Comparison of ENCODE assay signal across 1 cellular context in the genomic region with DNA sequence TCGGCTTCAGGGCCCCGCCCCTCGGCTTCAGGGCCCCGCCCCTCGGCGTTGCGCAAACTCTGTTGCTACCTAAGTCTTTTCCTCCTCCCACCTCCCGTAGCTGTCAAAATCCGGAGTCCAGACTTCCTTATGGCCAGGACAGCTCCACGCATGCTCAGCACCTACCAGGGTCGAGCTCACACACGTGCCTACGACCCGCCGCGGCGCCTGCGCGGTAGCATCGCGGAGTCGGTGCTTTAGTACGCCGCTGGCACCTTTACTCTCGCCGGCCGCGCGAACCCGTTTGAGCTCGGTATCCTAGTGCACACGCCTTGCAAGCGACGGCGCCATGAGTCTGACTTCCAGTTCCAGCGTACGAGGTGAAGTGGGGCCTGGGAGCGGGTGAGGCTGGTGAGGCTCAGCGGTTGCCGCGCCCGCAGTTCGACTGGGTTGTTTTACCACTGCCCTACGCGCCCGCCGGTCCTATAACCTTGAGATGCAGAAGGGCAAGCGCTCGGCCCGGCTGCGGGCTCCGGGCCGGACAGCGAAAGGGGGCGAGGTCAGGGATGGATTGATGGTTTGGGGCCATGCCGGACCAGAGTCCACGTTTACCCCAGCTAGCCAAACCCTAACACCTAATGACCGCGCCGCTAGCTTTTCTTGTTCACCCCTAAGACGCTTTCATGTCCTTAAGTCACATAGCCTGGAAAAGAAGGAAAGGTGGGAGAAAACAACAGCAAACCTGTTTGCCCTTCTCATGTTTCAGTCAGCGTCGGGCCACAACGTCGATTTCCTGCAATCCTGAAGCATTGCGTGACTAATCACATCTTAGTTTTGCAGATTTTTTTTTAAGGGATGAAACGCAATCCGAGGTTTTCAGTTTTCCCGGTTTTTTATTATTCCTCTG.
TF ChIP-seq lines count a peak whose summit lies in the region.

A gene (plus strand): TSS at position 217 of the 886 bp plus-strand sequence. CDS start 112 bp downstream, at position 329.

TF ChIP-seq in HepG2, 621 proteins besides CTCF, POLR2A, EP300 and RAD21 (continued from another document and continues in another):
- TF ChIP-seq, protein P1, sequence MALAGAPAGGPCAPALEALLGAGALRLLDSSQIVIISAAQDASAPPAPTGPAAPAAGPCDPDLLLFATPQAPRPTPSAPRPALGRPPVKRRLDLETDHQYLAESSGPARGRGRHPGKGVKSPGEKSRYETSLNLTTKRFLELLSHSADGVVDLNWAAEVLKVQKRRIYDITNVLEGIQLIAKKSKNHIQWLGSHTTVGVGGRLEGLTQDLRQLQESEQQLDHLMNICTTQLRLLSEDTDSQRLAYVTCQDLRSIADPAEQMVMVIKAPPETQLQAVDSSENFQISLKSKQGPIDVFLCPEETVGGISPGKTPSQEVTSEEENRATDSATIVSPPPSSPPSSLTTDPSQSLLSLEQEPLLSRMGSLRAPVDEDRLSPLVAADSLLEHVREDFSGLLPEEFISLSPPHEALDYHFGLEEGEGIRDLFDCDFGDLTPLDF (CRISPR knock-in tag; IDR thresholded peaks at IDR 0.05), result peak; percentile 69; the same call in 1 of the 2 replicates
- TF ChIP-seq, protein P2, sequence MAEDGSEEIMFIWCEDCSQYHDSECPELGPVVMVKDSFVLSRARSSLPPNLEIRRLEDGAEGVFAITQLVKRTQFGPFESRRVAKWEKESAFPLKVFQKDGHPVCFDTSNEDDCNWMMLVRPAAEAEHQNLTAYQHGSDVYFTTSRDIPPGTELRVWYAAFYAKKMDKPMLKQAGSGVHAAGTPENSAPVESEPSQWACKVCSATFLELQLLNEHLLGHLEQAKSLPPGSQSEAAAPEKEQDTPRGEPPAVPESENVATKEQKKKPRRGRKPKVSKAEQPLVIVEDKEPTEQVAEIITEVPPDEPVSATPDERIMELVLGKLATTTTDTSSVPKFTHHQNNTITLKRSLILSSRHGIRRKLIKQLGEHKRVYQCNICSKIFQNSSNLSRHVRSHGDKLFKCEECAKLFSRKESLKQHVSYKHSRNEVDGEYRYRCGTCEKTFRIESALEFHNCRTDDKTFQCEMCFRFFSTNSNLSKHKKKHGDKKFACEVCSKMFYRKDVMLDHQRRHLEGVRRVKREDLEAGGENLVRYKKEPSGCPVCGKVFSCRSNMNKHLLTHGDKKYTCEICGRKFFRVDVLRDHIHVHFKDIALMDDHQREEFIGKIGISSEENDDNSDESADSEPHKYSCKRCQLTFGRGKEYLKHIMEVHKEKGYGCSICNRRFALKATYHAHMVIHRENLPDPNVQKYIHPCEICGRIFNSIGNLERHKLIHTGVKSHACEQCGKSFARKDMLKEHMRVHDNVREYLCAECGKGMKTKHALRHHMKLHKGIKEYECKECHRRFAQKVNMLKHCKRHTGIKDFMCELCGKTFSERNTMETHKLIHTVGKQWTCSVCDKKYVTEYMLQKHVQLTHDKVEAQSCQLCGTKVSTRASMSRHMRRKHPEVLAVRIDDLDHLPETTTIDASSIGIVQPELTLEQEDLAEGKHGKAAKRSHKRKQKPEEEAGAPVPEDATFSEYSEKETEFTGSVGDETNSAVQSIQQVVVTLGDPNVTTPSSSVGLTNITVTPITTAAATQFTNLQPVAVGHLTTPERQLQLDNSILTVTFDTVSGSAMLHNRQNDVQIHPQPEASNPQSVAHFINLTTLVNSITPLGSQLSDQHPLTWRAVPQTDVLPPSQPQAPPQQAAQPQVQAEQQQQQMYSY (CRISPR knock-in tag; IDR thresholded peaks at IDR 0.05), result peak; percentile 99
- TF ChIP-seq ZNF207 (IDR thresholded peaks at IDR 0.05; ENCODE audit: borderline replicate concordance) (no peak), JARID2 (CRISPR knock-in tag; IDR thresholded peaks at IDR 0.05; ENCODE audit: insufficient replicate concordance) (no peak), ZBTB20 (CRISPR knock-in tag; IDR thresholded peaks at IDR 0.05; ENCODE audit: borderline replicate concordance, low read depth) (peak; percentile 34; the same call in 1 of the 2 replicates), ZNF564 (CRISPR knock-in tag; IDR thresholded peaks at IDR 0.05) (peak; percentile 73; the same call in 1 of the 2 replicates), ZNF160 (CRISPR knock-in tag; IDR thresholded peaks at IDR 0.05) (peak; percentile 92), ZNF543 (CRISPR knock-in tag; IDR thresholded peaks at IDR 0.05) (0 out of 2 replicates have a peak, but pooled peaks have one; percentile 38), JUND (CRISPR knock-in tag; IDR thresholded peaks at IDR 0.05) (peak; percentile 68; the same call in 1 of the 2 replicates), ATRX (CRISPR knock-in tag; IDR thresholded peaks at IDR 0.05; ENCODE audit: borderline replicate concordance) (no peak), ZNF17 (CRISPR knock-in tag; IDR thresholded peaks at IDR 0.05) (no peak), IRF2 (CRISPR knock-in tag; IDR thresholded peaks at IDR 0.05) (peak; percentile 85; the same call in 1 of the 2 replicates), PHF5A (CRISPR knock-in tag; IDR thresholded peaks at IDR 0.05; ENCODE audit: low read depth, unreplicated experiment) (no peak), NFE2L2 (IDR thresholded peaks at IDR 0.05; ENCODE audit: low read length) (no peak), DNMT1 (CRISPR knock-in tag; IDR thresholded peaks at IDR 0.05) (no peak), ARNTL (CRISPR knock-in tag; IDR thresholded peaks at IDR 0.05) (peak; percentile 84), THAP11 (CRISPR knock-in tag; IDR thresholded peaks at IDR 0.05) (peak; percentile 82), RFX5 (IDR thresholded peaks at IDR 0.05; ENCODE audit: low read depth, low read length) (no peak), FOXJ3 (CRISPR knock-in tag; IDR thresholded peaks at IDR 0.05; ENCODE audit: borderline replicate concordance) (peak; percentile 72; the same call in 1 of the 2 replicates), ZNF615 (CRISPR knock-in tag; IDR thresholded peaks at IDR 0.05; ENCODE audit: borderline replicate concordance) (no peak), SALL1 (CRISPR knock-in tag; IDR thresholded peaks at IDR 0.05) (peak; percentile 99), HNRNPK (IDR thresholded peaks at IDR 0.05; ENCODE audit: low read depth, low read length, poor library complexity, severe bottlenecking) (no peak), RELA (CRISPR knock-in tag; IDR thresholded peaks at IDR 0.05) (0 out of 2 replicates have a peak, but pooled peaks have one; percentile 56), GTF3A (CRISPR knock-in tag; conservative IDR thresholded peaks at IDR 0.05) (no peak), AGO1 (IDR thresholded peaks at IDR 0.05; ENCODE audit: low read depth, low read length, poor library complexity, severe bottlenecking) (no peak), ATAD3A (CRISPR knock-in tag; IDR thresholded peaks at IDR 0.05) (no peak), AGO2 (optimal IDR thresholded peaks at IDR 0.05; ENCODE audit: low read depth, low read length) (peak; percentile 80)
- TF ChIP-seq, protein P3, sequence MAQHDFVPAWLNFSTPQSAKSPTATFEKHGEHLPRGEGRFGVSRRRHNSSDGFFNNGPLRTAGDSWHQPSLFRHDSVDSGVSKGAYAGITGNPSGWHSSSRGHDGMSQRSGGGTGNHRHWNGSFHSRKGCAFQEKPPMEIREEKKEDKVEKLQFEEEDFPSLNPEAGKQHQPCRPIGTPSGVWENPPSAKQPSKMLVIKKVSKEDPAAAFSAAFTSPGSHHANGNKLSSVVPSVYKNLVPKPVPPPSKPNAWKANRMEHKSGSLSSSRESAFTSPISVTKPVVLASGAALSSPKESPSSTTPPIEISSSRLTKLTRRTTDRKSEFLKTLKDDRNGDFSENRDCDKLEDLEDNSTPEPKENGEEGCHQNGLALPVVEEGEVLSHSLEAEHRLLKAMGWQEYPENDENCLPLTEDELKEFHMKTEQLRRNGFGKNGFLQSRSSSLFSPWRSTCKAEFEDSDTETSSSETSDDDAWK (CRISPR knock-in tag; IDR thresholded peaks at IDR 0.05), result no peak
- TF ChIP-seq, protein P4, sequence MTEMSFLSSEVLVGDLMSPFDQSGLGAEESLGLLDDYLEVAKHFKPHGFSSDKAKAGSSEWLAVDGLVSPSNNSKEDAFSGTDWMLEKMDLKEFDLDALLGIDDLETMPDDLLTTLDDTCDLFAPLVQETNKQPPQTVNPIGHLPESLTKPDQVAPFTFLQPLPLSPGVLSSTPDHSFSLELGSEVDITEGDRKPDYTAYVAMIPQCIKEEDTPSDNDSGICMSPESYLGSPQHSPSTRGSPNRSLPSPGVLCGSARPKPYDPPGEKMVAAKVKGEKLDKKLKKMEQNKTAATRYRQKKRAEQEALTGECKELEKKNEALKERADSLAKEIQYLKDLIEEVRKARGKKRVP (CRISPR knock-in tag; IDR thresholded peaks at IDR 0.05), result peak in 1 of 2 experiments; percentile 53; a peak in 1 of 4 replicates
- TF ChIP-seq, protein P5, sequence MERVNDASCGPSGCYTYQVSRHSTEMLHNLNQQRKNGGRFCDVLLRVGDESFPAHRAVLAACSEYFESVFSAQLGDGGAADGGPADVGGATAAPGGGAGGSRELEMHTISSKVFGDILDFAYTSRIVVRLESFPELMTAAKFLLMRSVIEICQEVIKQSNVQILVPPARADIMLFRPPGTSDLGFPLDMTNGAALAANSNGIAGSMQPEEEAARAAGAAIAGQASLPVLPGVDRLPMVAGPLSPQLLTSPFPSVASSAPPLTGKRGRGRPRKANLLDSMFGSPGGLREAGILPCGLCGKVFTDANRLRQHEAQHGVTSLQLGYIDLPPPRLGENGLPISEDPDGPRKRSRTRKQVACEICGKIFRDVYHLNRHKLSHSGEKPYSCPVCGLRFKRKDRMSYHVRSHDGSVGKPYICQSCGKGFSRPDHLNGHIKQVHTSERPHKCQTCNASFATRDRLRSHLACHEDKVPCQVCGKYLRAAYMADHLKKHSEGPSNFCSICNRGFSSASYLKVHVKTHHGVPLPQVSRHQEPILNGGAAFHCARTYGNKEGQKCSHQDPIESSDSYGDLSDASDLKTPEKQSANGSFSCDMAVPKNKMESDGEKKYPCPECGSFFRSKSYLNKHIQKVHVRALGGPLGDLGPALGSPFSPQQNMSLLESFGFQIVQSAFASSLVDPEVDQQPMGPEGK (CRISPR knock-in tag; IDR thresholded peaks at IDR 0.05), result no peak; the same call in 1 of the 2 replicates
- TF ChIP-seq, protein P6, sequence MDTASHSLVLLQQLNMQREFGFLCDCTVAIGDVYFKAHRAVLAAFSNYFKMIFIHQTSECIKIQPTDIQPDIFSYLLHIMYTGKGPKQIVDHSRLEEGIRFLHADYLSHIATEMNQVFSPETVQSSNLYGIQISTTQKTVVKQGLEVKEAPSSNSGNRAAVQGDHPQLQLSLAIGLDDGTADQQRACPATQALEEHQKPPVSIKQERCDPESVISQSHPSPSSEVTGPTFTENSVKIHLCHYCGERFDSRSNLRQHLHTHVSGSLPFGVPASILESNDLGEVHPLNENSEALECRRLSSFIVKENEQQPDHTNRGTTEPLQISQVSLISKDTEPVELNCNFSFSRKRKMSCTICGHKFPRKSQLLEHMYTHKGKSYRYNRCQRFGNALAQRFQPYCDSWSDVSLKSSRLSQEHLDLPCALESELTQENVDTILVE (CRISPR knock-in tag; IDR thresholded peaks at IDR 0.05), result no peak; the same call in 1 of the 2 replicates
- TF ChIP-seq, protein P7, sequence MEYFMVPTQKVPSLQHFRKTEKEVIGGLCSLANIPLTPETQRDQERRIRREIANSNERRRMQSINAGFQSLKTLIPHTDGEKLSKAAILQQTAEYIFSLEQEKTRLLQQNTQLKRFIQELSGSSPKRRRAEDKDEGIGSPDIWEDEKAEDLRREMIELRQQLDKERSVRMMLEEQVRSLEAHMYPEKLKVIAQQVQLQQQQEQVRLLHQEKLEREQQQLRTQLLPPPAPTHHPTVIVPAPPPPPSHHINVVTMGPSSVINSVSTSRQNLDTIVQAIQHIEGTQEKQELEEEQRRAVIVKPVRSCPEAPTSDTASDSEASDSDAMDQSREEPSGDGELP (IDR thresholded peaks at IDR 0.05; ENCODE audit: borderline replicate concordance, low read depth), result no peak
- TF ChIP-seq, protein P8, sequence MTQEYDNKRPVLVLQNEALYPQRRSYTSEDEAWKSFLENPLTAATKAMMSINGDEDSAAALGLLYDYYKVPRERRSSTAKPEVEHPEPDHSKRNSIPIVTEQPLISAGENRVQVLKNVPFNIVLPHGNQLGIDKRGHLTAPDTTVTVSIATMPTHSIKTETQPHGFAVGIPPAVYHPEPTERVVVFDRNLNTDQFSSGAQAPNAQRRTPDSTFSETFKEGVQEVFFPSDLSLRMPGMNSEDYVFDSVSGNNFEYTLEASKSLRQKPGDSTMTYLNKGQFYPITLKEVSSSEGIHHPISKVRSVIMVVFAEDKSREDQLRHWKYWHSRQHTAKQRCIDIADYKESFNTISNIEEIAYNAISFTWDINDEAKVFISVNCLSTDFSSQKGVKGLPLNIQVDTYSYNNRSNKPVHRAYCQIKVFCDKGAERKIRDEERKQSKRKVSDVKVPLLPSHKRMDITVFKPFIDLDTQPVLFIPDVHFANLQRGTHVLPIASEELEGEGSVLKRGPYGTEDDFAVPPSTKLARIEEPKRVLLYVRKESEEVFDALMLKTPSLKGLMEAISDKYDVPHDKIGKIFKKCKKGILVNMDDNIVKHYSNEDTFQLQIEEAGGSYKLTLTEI (CRISPR knock-in tag; conservative IDR thresholded peaks at IDR 0.05), result no peak
- TF ChIP-seq, protein P9, sequence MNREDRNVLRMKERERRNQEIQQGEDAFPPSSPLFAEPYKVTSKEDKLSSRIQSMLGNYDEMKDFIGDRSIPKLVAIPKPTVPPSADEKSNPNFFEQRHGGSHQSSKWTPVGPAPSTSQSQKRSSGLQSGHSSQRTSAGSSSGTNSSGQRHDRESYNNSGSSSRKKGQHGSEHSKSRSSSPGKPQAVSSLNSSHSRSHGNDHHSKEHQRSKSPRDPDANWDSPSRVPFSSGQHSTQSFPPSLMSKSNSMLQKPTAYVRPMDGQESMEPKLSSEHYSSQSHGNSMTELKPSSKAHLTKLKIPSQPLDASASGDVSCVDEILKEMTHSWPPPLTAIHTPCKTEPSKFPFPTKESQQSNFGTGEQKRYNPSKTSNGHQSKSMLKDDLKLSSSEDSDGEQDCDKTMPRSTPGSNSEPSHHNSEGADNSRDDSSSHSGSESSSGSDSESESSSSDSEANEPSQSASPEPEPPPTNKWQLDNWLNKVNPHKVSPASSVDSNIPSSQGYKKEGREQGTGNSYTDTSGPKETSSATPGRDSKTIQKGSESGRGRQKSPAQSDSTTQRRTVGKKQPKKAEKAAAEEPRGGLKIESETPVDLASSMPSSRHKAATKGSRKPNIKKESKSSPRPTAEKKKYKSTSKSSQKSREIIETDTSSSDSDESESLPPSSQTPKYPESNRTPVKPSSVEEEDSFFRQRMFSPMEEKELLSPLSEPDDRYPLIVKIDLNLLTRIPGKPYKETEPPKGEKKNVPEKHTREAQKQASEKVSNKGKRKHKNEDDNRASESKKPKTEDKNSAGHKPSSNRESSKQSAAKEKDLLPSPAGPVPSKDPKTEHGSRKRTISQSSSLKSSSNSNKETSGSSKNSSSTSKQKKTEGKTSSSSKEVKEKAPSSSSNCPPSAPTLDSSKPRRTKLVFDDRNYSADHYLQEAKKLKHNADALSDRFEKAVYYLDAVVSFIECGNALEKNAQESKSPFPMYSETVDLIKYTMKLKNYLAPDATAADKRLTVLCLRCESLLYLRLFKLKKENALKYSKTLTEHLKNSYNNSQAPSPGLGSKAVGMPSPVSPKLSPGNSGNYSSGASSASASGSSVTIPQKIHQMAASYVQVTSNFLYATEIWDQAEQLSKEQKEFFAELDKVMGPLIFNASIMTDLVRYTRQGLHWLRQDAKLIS (CRISPR knock-in tag; IDR thresholded peaks at IDR 0.05), result peak; percentile 73; the same call in 1 of the 2 replicates
- TF ChIP-seq, protein P10, sequence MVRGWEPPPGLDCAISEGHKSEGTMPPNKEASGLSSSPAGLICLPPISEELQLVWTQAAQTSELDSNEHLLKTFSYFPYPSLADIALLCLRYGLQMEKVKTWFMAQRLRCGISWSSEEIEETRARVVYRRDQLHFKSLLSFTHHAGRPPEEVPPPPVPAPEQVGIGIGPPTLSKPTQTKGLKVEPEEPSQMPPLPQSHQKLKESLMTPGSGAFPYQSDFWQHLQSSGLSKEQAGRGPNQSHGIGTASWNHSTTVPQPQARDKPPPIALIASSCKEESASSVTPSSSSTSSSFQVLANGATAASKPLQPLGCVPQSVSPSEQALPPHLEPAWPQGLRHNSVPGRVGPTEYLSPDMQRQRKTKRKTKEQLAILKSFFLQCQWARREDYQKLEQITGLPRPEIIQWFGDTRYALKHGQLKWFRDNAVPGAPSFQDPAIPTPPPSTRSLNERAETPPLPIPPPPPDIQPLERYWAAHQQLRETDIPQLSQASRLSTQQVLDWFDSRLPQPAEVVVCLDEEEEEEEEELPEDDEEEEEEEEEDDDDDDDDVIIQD (CRISPR knock-in tag; IDR thresholded peaks at IDR 0.05; ENCODE audit: low read depth), result peak; percentile 76
